Comparison of ENCODE assay signal across 1 cellular context in genomic region chr11:83191986-83192385, GRCh38.
TF ChIP-seq lines count a peak whose summit lies in the region.

No MANE protein-coding gene starts in this region.

TF ChIP-seq in HCT116, 20 proteins besides CTCF, POLR2A, EP300 and RAD21 (continued from another document):
- TF ChIP-seq, protein P1, sequence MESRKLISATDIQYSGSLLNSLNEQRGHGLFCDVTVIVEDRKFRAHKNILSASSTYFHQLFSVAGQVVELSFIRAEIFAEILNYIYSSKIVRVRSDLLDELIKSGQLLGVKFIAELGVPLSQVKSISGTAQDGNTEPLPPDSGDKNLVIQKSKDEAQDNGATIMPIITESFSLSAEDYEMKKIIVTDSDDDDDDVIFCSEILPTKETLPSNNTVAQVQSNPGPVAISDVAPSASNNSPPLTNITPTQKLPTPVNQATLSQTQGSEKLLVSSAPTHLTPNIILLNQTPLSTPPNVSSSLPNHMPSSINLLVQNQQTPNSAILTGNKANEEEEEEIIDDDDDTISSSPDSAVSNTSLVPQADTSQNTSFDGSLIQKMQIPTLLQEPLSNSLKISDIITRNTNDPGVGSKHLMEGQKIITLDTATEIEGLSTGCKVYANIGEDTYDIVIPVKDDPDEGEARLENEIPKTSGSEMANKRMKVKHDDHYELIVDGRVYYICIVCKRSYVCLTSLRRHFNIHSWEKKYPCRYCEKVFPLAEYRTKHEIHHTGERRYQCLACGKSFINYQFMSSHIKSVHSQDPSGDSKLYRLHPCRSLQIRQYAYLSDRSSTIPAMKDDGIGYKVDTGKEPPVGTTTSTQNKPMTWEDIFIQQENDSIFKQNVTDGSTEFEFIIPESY (IDR thresholded peaks at IDR 0.05; ENCODE audit: extremely low read depth, insufficient replicate concordance, low read length) = no peak
- no peak for TF ChIP-seq ELF1 (IDR thresholded peaks at IDR 0.05; ENCODE audit: borderline replicate concordance, low read depth)
